1 cellular context compared by ENCODE assay signal in the genomic region with DNA sequence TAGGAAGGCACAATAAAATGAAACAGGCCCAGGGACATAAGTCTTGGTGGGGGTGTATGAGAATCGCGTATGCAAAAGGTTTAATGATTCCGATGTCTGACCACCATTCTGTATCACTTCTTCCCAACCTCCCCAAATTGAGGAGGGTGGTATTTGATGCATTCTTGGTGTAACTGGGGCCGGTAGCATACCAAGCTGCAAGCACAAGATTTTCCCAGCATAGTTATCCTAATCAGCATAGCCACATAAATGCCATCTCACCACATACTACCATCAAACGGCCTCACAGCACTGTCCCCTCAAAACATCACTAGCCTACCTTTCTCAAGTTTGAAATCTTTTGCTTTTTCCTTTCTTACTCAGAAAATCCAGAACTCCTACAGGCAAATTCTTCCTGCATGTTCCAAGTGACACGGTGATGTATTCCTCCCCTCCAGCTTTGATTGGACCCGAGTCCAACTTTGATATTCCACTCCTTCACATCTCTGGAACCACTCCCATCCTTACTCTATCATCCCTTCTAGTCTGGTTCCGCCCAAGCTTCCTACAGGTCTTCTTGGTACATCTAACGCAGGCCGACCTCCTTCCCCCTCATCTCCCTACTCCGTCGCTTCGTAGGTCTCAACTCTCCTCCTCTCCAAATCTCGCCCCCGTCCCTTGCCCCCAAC.
TF ChIP-seq lines count a peak whose summit lies in the region.

No MANE protein-coding gene starts in this region.

TF ChIP-seq in GM12878, 131 proteins besides CTCF, POLR2A, EP300 and RAD21:
- TF ChIP-seq, protein P1, sequence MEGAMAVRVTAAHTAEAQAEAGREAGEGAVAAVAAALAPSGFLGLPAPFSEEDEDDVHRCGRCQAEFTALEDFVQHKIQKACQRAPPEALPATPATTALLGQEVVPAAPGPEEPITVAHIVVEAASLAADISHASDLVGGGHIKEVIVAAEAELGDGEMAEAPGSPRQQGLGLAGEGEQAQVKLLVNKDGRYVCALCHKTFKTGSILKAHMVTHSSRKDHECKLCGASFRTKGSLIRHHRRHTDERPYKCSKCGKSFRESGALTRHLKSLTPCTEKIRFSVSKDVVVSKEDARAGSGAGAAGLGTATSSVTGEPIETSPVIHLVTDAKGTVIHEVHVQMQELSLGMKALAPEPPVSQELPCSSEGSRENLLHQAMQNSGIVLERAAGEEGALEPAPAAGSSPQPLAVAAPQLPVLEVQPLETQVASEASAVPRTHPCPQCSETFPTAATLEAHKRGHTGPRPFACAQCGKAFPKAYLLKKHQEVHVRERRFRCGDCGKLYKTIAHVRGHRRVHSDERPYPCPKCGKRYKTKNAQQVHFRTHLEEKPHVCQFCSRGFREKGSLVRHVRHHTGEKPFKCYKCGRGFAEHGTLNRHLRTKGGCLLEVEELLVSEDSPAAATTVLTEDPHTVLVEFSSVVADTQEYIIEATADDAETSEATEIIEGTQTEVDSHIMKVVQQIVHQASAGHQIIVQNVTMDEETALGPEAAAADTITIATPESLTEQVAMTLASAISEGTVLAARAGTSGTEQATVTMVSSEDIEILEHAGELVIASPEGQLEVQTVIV (IDR thresholded peaks at IDR 0.05; ENCODE audit: borderline replicate concordance, partially characterized antibody), result no peak
- TF ChIP-seq, protein P2, sequence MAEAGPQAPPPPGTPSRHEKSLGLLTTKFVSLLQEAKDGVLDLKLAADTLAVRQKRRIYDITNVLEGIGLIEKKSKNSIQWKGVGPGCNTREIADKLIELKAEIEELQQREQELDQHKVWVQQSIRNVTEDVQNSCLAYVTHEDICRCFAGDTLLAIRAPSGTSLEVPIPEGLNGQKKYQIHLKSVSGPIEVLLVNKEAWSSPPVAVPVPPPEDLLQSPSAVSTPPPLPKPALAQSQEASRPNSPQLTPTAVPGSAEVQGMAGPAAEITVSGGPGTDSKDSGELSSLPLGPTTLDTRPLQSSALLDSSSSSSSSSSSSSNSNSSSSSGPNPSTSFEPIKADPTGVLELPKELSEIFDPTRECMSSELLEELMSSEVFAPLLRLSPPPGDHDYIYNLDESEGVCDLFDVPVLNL (IDR thresholded peaks at IDR 0.05; ENCODE audit: low read depth, low read length), result no peak
- TF ChIP-seq, protein P3, sequence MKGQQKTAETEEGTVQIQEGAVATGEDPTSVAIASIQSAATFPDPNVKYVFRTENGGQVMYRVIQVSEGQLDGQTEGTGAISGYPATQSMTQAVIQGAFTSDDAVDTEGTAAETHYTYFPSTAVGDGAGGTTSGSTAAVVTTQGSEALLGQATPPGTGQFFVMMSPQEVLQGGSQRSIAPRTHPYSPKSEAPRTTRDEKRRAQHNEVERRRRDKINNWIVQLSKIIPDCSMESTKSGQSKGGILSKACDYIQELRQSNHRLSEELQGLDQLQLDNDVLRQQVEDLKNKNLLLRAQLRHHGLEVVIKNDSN (IDR thresholded peaks at IDR 0.05; ENCODE audit: borderline replicate concordance, extremely low read length, insufficient read depth, low read depth, low read length), result no peak
- TF ChIP-seq ZZZ3 (IDR thresholded peaks at IDR 0.05; ENCODE audit: control insufficient read depth, insufficient read length, low read depth) (no peak), HDGF (IDR thresholded peaks at IDR 0.05) (0 out of 2 replicates have a peak, but pooled peaks have one; percentile 31), MEF2A (IDR thresholded peaks at IDR 0.05; ENCODE audit: insufficient read depth, low read depth, low read length) (no peak), WRNIP1 (IDR thresholded peaks at IDR 0.05; ENCODE audit: borderline replicate concordance, low read depth, low read length) (0 out of 2 replicates have a peak, but pooled peaks have one; percentile 79)
- TF ChIP-seq, protein P4, sequence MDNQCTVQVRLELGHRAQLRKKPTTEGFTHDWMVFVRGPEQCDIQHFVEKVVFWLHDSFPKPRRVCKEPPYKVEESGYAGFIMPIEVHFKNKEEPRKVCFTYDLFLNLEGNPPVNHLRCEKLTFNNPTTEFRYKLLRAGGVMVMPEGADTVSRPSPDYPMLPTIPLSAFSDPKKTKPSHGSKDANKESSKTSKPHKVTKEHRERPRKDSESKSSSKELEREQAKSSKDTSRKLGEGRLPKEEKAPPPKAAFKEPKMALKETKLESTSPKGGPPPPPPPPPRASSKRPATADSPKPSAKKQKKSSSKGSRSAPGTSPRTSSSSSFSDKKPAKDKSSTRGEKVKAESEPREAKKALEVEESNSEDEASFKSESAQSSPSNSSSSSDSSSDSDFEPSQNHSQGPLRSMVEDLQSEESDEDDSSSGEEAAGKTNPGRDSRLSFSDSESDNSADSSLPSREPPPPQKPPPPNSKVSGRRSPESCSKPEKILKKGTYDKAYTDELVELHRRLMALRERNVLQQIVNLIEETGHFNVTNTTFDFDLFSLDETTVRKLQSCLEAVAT (IDR thresholded peaks at IDR 0.05), result 0 out of 2 replicates have a peak, but pooled peaks have one; percentile 28
